3 cellular contexts compared by ENCODE assay signal in the genomic region with DNA sequence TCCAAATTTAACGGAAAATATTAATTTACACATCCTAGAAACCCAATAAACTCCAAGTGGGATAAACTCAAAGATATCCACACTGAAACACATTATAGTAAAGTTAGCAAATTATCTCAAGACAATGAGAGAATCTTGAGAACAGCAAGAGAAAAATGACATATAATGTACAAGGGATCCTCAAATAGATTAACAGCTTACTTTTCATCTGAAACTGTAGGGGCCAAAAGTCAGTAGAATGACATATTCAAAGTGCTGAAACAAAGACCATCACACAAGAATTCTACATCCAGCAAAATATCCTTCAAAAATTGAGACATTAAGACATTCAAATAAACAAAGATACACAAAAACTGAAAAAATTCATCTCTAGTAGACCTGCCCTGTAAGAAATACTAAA.
TF ChIP-seq lines count a peak whose summit lies in the region.

No MANE protein-coding gene starts in this region.

TF ChIP-seq in HepG2, 621 proteins besides CTCF, POLR2A, EP300 and RAD21:
- TF ChIP-seq NFRKB (IDR thresholded peaks at IDR 0.05) (no peak), ZNF317 (CRISPR knock-in tag; IDR thresholded peaks at IDR 0.05) (peak; percentile 78)

TF ChIP-seq in HEK293, 187 proteins besides CTCF, POLR2A, EP300 and RAD21:
- TF ChIP-seq KLF9 (tag by site-specific recombination; IDR thresholded peaks at IDR 0.05; ENCODE audit: low read depth) (no peak), SETDB1 (IDR thresholded peaks at IDR 0.05; ENCODE audit: insufficient read length, low read length) (peak; percentile 16)

TF ChIP-seq in WTC11, 78 proteins besides CTCF, POLR2A, EP300 and RAD21:
- TF ChIP-seq ZBTB21 (CRISPR knock-in tag; IDR thresholded peaks at IDR 0.05; ENCODE audit: borderline replicate concordance) (no peak), FOXP1 (CRISPR knock-in tag; IDR thresholded peaks at IDR 0.05; ENCODE audit: borderline replicate concordance) (no peak), ZNF317 (CRISPR knock-in tag; IDR thresholded peaks at IDR 0.05; ENCODE audit: borderline replicate concordance, low read depth) (peak; percentile 73), SMAD3 (CRISPR knock-in tag; IDR thresholded peaks at IDR 0.05; ENCODE audit: borderline replicate concordance) (no peak), ZNF219 (CRISPR knock-in tag; IDR thresholded peaks at IDR 0.05; ENCODE audit: borderline replicate concordance) (no peak), GRHL2 (CRISPR knock-in tag; IDR thresholded peaks at IDR 0.05; ENCODE audit: insufficient replicate concordance, severe bottlenecking) (no peak), NR1H2 (CRISPR knock-in tag; IDR thresholded peaks at IDR 0.05) (no peak), SOX15 (CRISPR knock-in tag; IDR thresholded peaks at IDR 0.05) (no peak)
